21 cellular contexts compared by ENCODE assay signal in the genomic region with DNA sequence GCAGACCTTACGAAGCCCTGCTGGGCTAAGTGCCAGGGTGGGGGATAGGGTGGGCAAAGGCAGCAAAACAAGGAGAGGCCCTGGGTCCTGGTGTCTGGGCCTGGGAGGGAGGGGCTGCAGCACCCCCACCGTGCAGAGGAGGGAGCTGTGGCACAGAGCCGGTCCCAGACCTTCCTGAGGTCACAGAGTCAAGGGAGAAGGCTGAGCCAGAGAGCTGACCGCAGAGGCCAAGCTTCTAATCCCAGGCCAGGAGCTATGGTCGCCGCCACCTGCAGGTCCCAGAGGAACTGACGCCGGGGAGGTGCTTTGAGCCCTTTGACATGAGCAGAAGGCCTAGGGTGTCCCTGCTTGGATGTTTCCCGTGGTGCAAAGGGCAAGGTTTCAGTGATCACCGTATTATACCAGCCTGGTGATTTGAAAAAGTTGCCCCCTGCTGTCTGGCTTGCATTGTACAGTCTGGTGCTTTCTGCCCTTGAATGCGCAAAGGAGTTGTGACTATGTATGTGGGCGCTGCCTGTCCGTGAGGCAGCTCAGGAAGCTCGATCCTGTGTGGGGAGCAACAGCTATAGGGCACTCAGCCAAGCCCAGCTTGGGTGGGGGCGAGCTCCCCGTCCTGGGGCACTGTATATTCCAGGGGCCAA. TPM values are rescaled to one million over a fixed set of nuclear protein-coding genes. Genes with fewer than 3 reads are reported as not detected.
A peak's percentile ranks its signal among the peaks of the same experiment; 100 is the strongest.
DNase-seq lines count a peak whose midpoint lies in the region; ATAC-seq and TF ChIP-seq lines count a peak whose summit lies in the region.
"Had no signal": no experiment of that assay in that cellular context is flagged by ENCODE, and none has a peak within 500 bp of the region (broad histone marks: within the 10 kb centered on the region; RNA-seq: fewer than 3 reads in every experiment).

No MANE protein-coding gene starts in this region.

- DNase-seq in Right ventricle myocardium superior (no peak), right atrium auricular region (ENCODE audit: low spot score) (no peak), WERI-Rb-1 (peak; percentile 60), iPS DF 19.7 (ENCODE audit: low read depth, low spot score) (peak; percentile 42), NCI-H524 (lab: John Stamatoyannopoulos, UW) (no peak)
- DNase-seq in central memory CD4-positive, alpha-beta T cell = no peak
- no peak for DNase-seq in stimulated activated CD4-positive, alpha-beta T cell treated with anti-CD3 and anti-CD28 coated beads, Interleukin-4, amount 100 ng/mL, for 1 hour
- DNase-seq: activated CD4-positive, alpha-beta T cell treated with anti-CD3 and anti-CD28 coated beads for 48 hours; activated T-cell treated with anti-CD3 and anti-CD28 coated beads for 4 hours; effector memory CD8-positive, alpha-beta T cell; MM.1S; NCI-H2081; NCI-H524 treated with DMSO at 0.1 percent for 48 hours; SIG-M5; stimulated activated CD4-positive, alpha-beta T cell treated with anti-CD3 and anti-CD28 coated beads, Interleukin-15, amount 100 ng/mL, for 24 hours; stimulated activated naive CD8-positive, alpha-beta T cell treated with anti-CD3 and anti-CD28 coated beads, Interleukin-15, amount 100 ng/mL, for 72 hours; T1000 had no signal

- H3K4me3 ChIP-seq in right atrium auricular region (no peak overlapping the region), WERI-Rb-1 (ENCODE audit: low read depth, low read length) (no peak overlapping the region)

- intact Hi-C loops in Right ventricle myocardium superior (cut with DNase I) = no loop called here

- H3K36me3 ChIP-seq in right atrium auricular region (no peaks in the 10 kb centered on the region), WERI-Rb-1 (no peaks in the 10 kb centered on the region)

- H3K4me1 ChIP-seq in right atrium auricular region = peaks cover 0 to 6% of the 10 kb centered on the region in 2 donors

- peaks cover 0 to 17% of the 10 kb centered on the region in 2 donors for H3K9me3 ChIP-seq in right atrium auricular region
- peaks cover 15% of the 10 kb centered on the region for H3K9me3 ChIP-seq in WERI-Rb-1 (ENCODE audit: severe bottlenecking)

- no peaks in the 10 kb centered on the region for H3K27me3 ChIP-seq in right atrium auricular region
- no peaks in the 10 kb centered on the region for H3K27me3 ChIP-seq in WERI-Rb-1 (ENCODE audit: insufficient read depth, low read depth, severe bottlenecking)

- TF ChIP-seq CTCF in right atrium auricular region (IDR thresholded peaks at IDR 0.05) (no peak), WERI-Rb-1 (IDR thresholded peaks at IDR 0.05; ENCODE audit: low read depth, low read length) (peak; percentile 64)

- ATAC-seq in Right ventricle myocardium superior (ENCODE audit: poor library complexity) (peak; percentile 5), HG02981 (IDR thresholded peaks at IDR 0.05; ENCODE audit: unreplicated experiment) (no peak)
- ATAC-seq: activated naive CD4-positive, alpha-beta T cell treated with anti-CD3 and anti-CD28 coated beads, Interleukin-2, amount 50 U/mL, for 72 hours; effector memory CD8-positive, alpha-beta T cell; stimulated activated naive CD8-positive, alpha-beta T cell treated with anti-CD3 and anti-CD28 coated beads, Interleukin-15, amount 100 ng/mL, for 72 hours had no signal

- H3K27ac ChIP-seq in right atrium auricular region (no peak overlapping the region), WERI-Rb-1 (no peak overlapping the region)

RNA-seq across cellular contexts. Expression of a gene that starts 44.3 kb away (rescaled TPM):
- 0.11 TPM for total RNA-seq in Right ventricle myocardium superior
- not detected for total RNA-seq in right atrium auricular region
- total RNA-seq: fibroblast of villous mesenchyme, lung microvascular endothelial cell had no signal

Comparison
In these comparisons a context has a peak if more than half of its experiments do, and no peak if none do; other contexts are left out.
1. DNase-seq: peak in WERI-Rb-1 (single experiment) and iPS DF 19.7 (single experiment); none in Right ventricle myocardium superior (single experiment), right atrium auricular region (single experiment), central memory CD4-positive, alpha-beta T cell (single experiment), stimulated activated CD4-positive, alpha-beta T cell treated with anti-CD3 and anti-CD28 coated beads, Interleukin-4, amount 100 ng/mL, for 1 hour (single experiment) and NCI-H524 (0 of 2).